Comparison of ENCODE assay signal across 19 cellular contexts in genomic region chr9:137499858-137500661, GRCh38. TPM values are rescaled to one million over a fixed set of nuclear protein-coding genes. Genes with fewer than 3 reads are reported as not detected.
DNase-seq lines count a peak whose midpoint lies in the region; ATAC-seq, FAIRE-seq and TF ChIP-seq lines count a peak whose summit lies in the region.
"Had no signal": no experiment of that assay in that cellular context is flagged by ENCODE, and none has a peak within 500 bp of the region (broad histone marks: within the 10 kb centered on the region; RNA-seq: fewer than 3 reads in every experiment).

No MANE protein-coding gene starts in this region.

- H3K9ac ChIP-seq in BLaER1 treated with 17β-estradiol and CSF1 and Interleukin-3, amounts not matched to agents 10 nM and 100 nM = no peak overlapping the region
- H3K9ac ChIP-seq in K562 (ENCODE audit: insufficient read depth in 1 of 2, low read depth in 2 of 2, low read length in 2 of 2) (peak overlapping the region in 1 of 2 experiments; percentile 36; a peak in 1 of 4 replicates), kidney (ENCODE audit: low read length in 2 of 2) (no peak overlapping the region)

- no peak for TF ChIP-seq POLR2A in K562 (conservative IDR thresholded peaks at IDR 0.05)

- peak overlapping the region in 6 of 11 experiments; percentile 9 to 38 (median 24); a peak in 5 of 22 replicates for H3K4me2 ChIP-seq in BLaER1 treated with 17β-estradiol and CSF1 and Interleukin-3, amounts not matched to agents 10 nM and 100 nM
- H3K4me2 ChIP-seq in K562 (ENCODE audit: insufficient read depth, low read length) = no peak overlapping the region

- H3K36me3 ChIP-seq in BLaER1 treated with 17β-estradiol and CSF1 and Interleukin-3, amounts not matched to agents 10 nM and 100 nM = peaks cover 0 to 6% (median 0%) of the 10 kb centered on the region in 11 experiments; a peak in 5 of 22 replicates
- H3K36me3 ChIP-seq in K562 (ENCODE audit: control insufficient read depth, insufficient read depth, low read length) (no peaks in the 10 kb centered on the region), kidney (ENCODE audit: control insufficient read depth in 1 of 2, insufficient read depth in 2 of 2, low read length in 2 of 2) (no peaks in the 10 kb centered on the region)

- H4K20me1 ChIP-seq in BLaER1 treated with 17β-estradiol and CSF1 and Interleukin-3, amounts not matched to agents 10 nM and 100 nM = 0 out of 22 replicates have a peak, but pooled peaks cover 0 to 4% (median 0%) of the 10 kb centered on the region in 11 experiments
- no peaks in the 10 kb centered on the region for H4K20me1 ChIP-seq in K562 (replicated peaks; ENCODE audit: control insufficient read depth, insufficient read depth, low read length)

- no peaks in the 10 kb centered on the region for H3K9me1 ChIP-seq in K562 (ENCODE audit: control insufficient read depth, insufficient read depth, low read length)

- H3K79me2 ChIP-seq in K562 (ENCODE audit: control insufficient read depth, insufficient read depth, low read length) = no peaks in the 10 kb centered on the region

- DNase-seq in K562 (ENCODE audit: extremely low read depth in 1 of 4, low spot score in 3 of 4) = peak in 2 of 4 experiments; percentile 48 to 52
- DNase-seq in kidney = peak; percentile 64
- DNase-seq in retina = peak; percentile 46
- DNase-seq in HuH-7 (ENCODE audit: low spot score) = no peak
- DNase-seq in cerebellar cortex (ENCODE audit: low spot score) = no peak
- DNase-seq in effector CD8-positive, alpha-beta T cell (lab: John Stamatoyannopoulos, UW) = no peak
- DNase-seq in NAMALWA (ENCODE audit: low spot score) = no peak
- DNase-seq: ACHN; CD4-positive, alpha-beta memory T cell; DMS153; DMS79 treated with DMSO at 0.1 percent for 48 hours; EL had no signal

- no peak overlapping the region for H3K4me3 ChIP-seq in BLaER1 treated with 17β-estradiol and CSF1 and Interleukin-3, amounts not matched to agents 10 nM and 100 nM
- H3K4me3 ChIP-seq in K562 = no peak overlapping the region
- no peak overlapping the region for H3K4me3 ChIP-seq in kidney (ENCODE audit: low read length in 2 of 2)

- in situ Hi-C loops in K562 (cut with MboI) = no loop called here

- H3K27ac ChIP-seq in BLaER1 treated with 17β-estradiol and CSF1 and Interleukin-3, amounts not matched to agents 10 nM and 100 nM = no peak overlapping the region
- H3K27ac ChIP-seq in K562 (ENCODE audit: extremely low read depth, low read depth, low read length) = no peak overlapping the region
- H3K27ac ChIP-seq in kidney (ENCODE audit: low read depth in 2 of 2, low read length in 2 of 2) = no peak overlapping the region
- H3K27ac ChIP-seq: C4-2B had no signal

- POLR2A ChIA-PET in K562 (lab: Yijun Ruan, JAX) = interaction anchor here (0.6 kb wide), 2 partner anchors 13 to 21 kb away, joined by 3 read pairs; no protein-coding TSS in a partner anchor

- ATAC-seq in K562 = peak; percentile 19

- intact Hi-C loops in K562 (cut with micrococcal nuclease) (no loop called here), kidney (cut with DNase I) (no loop called here)

- no peaks in the 10 kb centered on the region for H3K27me3 ChIP-seq in BLaER1 treated with 17β-estradiol and CSF1 and Interleukin-3, amounts not matched to agents 10 nM and 100 nM
- H3K27me3 ChIP-seq in K562 (ENCODE audit: control insufficient read depth in 2 of 2, insufficient read depth in 2 of 2, low read length in 2 of 2) = peaks cover 0 to 38% of the 10 kb centered on the region in 2 experiments; a peak in 2 of 5 replicates

- TF ChIP-seq RAD21 in K562 (CRISPR knock-in tag; conservative IDR thresholded peaks at IDR 0.05 in 1 of 2, IDR thresholded peaks at IDR 0.05 in 1 of 2) = no peak

- CTCF ChIA-PET in K562 (lab: Yijun Ruan, JAX; ENCODE audit: low intra/inter-chr PET ratio) = no interaction called here

- TF ChIP-seq CTCF in K562 (IDR thresholded peaks at IDR 0.05 in 2 of 3, conservative IDR thresholded peaks at IDR 0.05 in 1 of 3; ENCODE audit: insufficient read depth in 2 of 3, low read depth in 1 of 3, low read length in 3 of 3) (no peak), kidney (IDR thresholded peaks at IDR 0.05; ENCODE audit: borderline replicate concordance, extremely low read depth, insufficient read depth) (no peak)

- WGBS in K562 (ENCODE audit: insufficient coverage, low coverage, missing lambda C conversion rate) = 28% methylated on average over 32 of the region's 36 CpGs

- H2AFZ ChIP-seq in K562 (ENCODE audit: low read depth, low read length) = no peak overlapping the region

- BruUV-seq in K562 (replicated peaks; lab: Mats Ljungman, UMichigan) = no TSS peak

- TF ChIP-seq EP300 in K562 (IDR thresholded peaks at IDR 0.05; ENCODE audit: low read length) = no peak

- peaks cover 0 to 21% (median 7%) of the 10 kb centered on the region in 10 experiments; a peak in 13 of 20 replicates for H3K4me1 ChIP-seq in BLaER1 treated with 17β-estradiol and CSF1 and Interleukin-3, amounts not matched to agents 10 nM and 100 nM
- H3K4me1 ChIP-seq in K562 (replicated peaks in 1 of 2; ENCODE audit: control insufficient read depth in 2 of 2, insufficient read depth in 2 of 2, low read length in 2 of 2) (peaks cover 0 to 51% of the 10 kb centered on the region in 2 experiments; a peak in 2 of 5 replicates), kidney (ENCODE audit: control insufficient read depth in 1 of 2, insufficient read depth in 1 of 2, low read depth in 1 of 2, low read length in 2 of 2) (no peaks in the 10 kb centered on the region)

- FAIRE-seq in K562 (lab: Jason Lieb, UNC) = no peak
- no peak for FAIRE-seq in kidney (lab: Jason Lieb, UNC)
- FAIRE-seq: D721Med, G401.6, GM12891, H54 had no signal

- peaks cover 0 to 22% (median 0%) of the 10 kb centered on the region in 11 experiments; a peak in 6 of 22 replicates for H3K9me3 ChIP-seq in BLaER1 treated with 17β-estradiol and CSF1 and Interleukin-3, amounts not matched to agents 10 nM and 100 nM (replicated peaks in 1 of 11)
- H3K9me3 ChIP-seq in K562 (replicated peaks; ENCODE audit: control insufficient read depth, insufficient read depth, low read depth, low read length) = no peaks in the 10 kb centered on the region
- H3K9me3 ChIP-seq in kidney (ENCODE audit: control insufficient read depth in 1 of 2, low read length in 2 of 2) = no peaks in the 10 kb centered on the region

RNA-seq across cellular contexts. Expression of gene NSMF, which starts 40.9 kb away (rescaled TPM):
- total RNA-seq in K562 (2011; cell fraction: chromatin; rRNA removed; ENCODE audit: low replicate concordance) = 47.6 and 128 TPM in 2 replicates
- total RNA-seq in K562 (2011; cell fraction: nucleolus; rRNA removed) = 87.2 and 93.1 TPM in 2 replicates
- total RNA-seq in K562 (2011; cell fraction: nucleoplasm; rRNA removed) = 47.3 and 58.7 TPM in 2 replicates
- total RNA-seq in K562 (2014; rRNA removed) (49.2 and 60.0 TPM in 2 replicates), K562 (2014; rRNA removed; fragmentation: Illumina TruSeq; extraction: Trizol) (24.4 and 29.3 TPM in 2 replicates), K562 (2015; rRNA removed; fragmentation: Illumina TruSeq; extraction: Trizol) (28.2 and 29.1 TPM in 2 replicates), K562 (2021) (72.0 and 74.5 TPM in 2 replicates), kidney (49.5 TPM)
- polyA plus RNA-seq in K562 (2011; rRNA removed) (44.9 and 71.8 TPM in 2 replicates), K562 (2014; fragmentation: Illumina TruSeq; extraction: Trizol) (26.4 and 44.1 TPM in 2 replicates), K562 (2014; fragmentation: Nextera tagmentation; extraction: Ambion mirVana) (under 1 TPM; 0.20 to 0.42 TPM), K562 (2014; rRNA removed) (76.3 and 82.7 TPM in 2 replicates), kidney (ENCODE audit: insufficient read depth, low read depth, low replicate concordance) (32.7 TPM)
- polyA plus RNA-seq in K562 (2011; cell fraction: cytosol; rRNA removed) = 59.2 and 114 TPM in 2 replicates
- polyA plus RNA-seq in K562 (2011; cell fraction: nucleus; rRNA removed) = 244 and 400 TPM in 2 replicates
- polyA plus RNA-seq in K562 (2012) = 38.5 and 48.2 TPM in 2 replicates
- 25.2 and 31.9 TPM in 2 replicates for polyA minus RNA-seq in K562 (2011; rRNA and poly(A)+ RNA removed)
- 37.7 and 44.3 TPM in 2 replicates for polyA minus RNA-seq in K562 (2011; cell fraction: cytosol; rRNA and poly(A)+ RNA removed)
- polyA minus RNA-seq in K562 (2011; cell fraction: nucleus; rRNA and poly(A)+ RNA removed) = 47.9 and 59.5 TPM in 2 replicates

RNA-seq across cellular contexts. Expression of gene PNPLA7, which starts 50.1 kb away (rescaled TPM):
- total RNA-seq in K562 (2011; cell fraction: chromatin; rRNA removed; ENCODE audit: low replicate concordance) = 2.8 and 5.5 TPM in 2 replicates
- total RNA-seq in K562 (2011; cell fraction: nucleolus; rRNA removed) = 2.0 and 3.0 TPM in 2 replicates
- 2.3 and 3.4 TPM in 2 replicates for total RNA-seq in K562 (2011; cell fraction: nucleoplasm; rRNA removed)
- total RNA-seq in K562 (2014; rRNA removed) = 0.14 and 0.45 TPM in 2 replicates
- total RNA-seq in K562 (2014; rRNA removed; fragmentation: Illumina TruSeq; extraction: Trizol) = 0.04 TPM in 1 of 2 replicates, not detected in the other
- total RNA-seq in K562 (2015; rRNA removed; fragmentation: Illumina TruSeq; extraction: Trizol) = 0.19 and 0.22 TPM in 2 replicates
- total RNA-seq in K562 (2021) = 0.58 and 0.75 TPM in 2 replicates
- polyA plus RNA-seq in K562 (2011; rRNA removed) = 0.17 and 0.66 TPM in 2 replicates
- 0.16 and 0.19 TPM in 2 replicates for polyA plus RNA-seq in K562 (2011; cell fraction: cytosol; rRNA removed)
- polyA plus RNA-seq in K562 (2011; cell fraction: nucleus; rRNA removed) = 4.1 and 5.1 TPM in 2 replicates
- 0.95 and 2.4 TPM in 2 replicates for polyA plus RNA-seq in K562 (2012)
- polyA plus RNA-seq in K562 (2014; fragmentation: Illumina TruSeq; extraction: Trizol) = 0.31 and 0.44 TPM in 2 replicates
- under 1 TPM in 1 of 2 experiments, not detected in 1; 0.01 TPM for polyA plus RNA-seq in K562 (2014; fragmentation: Nextera tagmentation; extraction: Ambion mirVana)
- 0.78 and 0.85 TPM in 2 replicates for polyA plus RNA-seq in K562 (2014; rRNA removed)
- polyA minus RNA-seq in K562 (2011; rRNA and poly(A)+ RNA removed) = 0.07 and 0.12 TPM in 2 replicates
- polyA minus RNA-seq in K562 (2011; cell fraction: cytosol; rRNA and poly(A)+ RNA removed) = 0.19 and 0.46 TPM in 2 replicates
- 0.54 and 1.00 TPM in 2 replicates for polyA minus RNA-seq in K562 (2011; cell fraction: nucleus; rRNA and poly(A)+ RNA removed)
- total RNA-seq in kidney = 9.6 TPM
- polyA plus RNA-seq in kidney (ENCODE audit: insufficient read depth, low read depth, low replicate concordance) = 2.1 TPM

RNA-seq across cellular contexts. Expression of gene MRPL41, which starts 51.6 kb away (rescaled TPM):
- total RNA-seq in K562 (2011; cell fraction: chromatin; rRNA removed; ENCODE audit: low replicate concordance) = 2.1 and 9.1 TPM in 2 replicates
- total RNA-seq in K562 (2011; cell fraction: nucleolus; rRNA removed) = 19.8 and 28.3 TPM in 2 replicates
- 9.6 and 10.5 TPM in 2 replicates for total RNA-seq in K562 (2011; cell fraction: nucleoplasm; rRNA removed)
- total RNA-seq in K562 (2014; rRNA removed) (239 and 259 TPM in 2 replicates), K562 (2014; rRNA removed; fragmentation: Illumina TruSeq; extraction: Trizol) (9.2 and 11.6 TPM in 2 replicates), K562 (2015; rRNA removed; fragmentation: Illumina TruSeq; extraction: Trizol) (54.9 and 58.3 TPM in 2 replicates), K562 (2021) (146 and 158 TPM in 2 replicates), kidney (47.3 TPM)
- polyA plus RNA-seq in K562 (2011; rRNA removed) (21.6 and 23.7 TPM in 2 replicates), K562 (2014; fragmentation: Illumina TruSeq; extraction: Trizol) (10.4 and 32.9 TPM in 2 replicates), K562 (2014; fragmentation: Nextera tagmentation; extraction: Ambion mirVana) (1 to 10 TPM; 2.6 to 4.1 TPM), K562 (2014; rRNA removed) (184 and 216 TPM in 2 replicates), kidney (ENCODE audit: insufficient read depth, low read depth, low replicate concordance) (150 TPM)
- polyA plus RNA-seq in K562 (2011; cell fraction: cytosol; rRNA removed) = 35.6 and 169 TPM in 2 replicates
- polyA plus RNA-seq in K562 (2011; cell fraction: nucleus; rRNA removed) = 18.9 and 28.4 TPM in 2 replicates
- 75.7 and 99.4 TPM in 2 replicates for polyA plus RNA-seq in K562 (2012)
- 1.7 and 3.9 TPM in 2 replicates for polyA minus RNA-seq in K562 (2011; rRNA and poly(A)+ RNA removed)
- polyA minus RNA-seq in K562 (2011; cell fraction: cytosol; rRNA and poly(A)+ RNA removed) = 21.6 and 22.5 TPM in 2 replicates
- 4.7 and 8.7 TPM in 2 replicates for polyA minus RNA-seq in K562 (2011; cell fraction: nucleus; rRNA and poly(A)+ RNA removed)

RNA-seq across cellular contexts. Expression of gene ENTPD8, which starts 58.9 kb away (rescaled TPM):
- 0.23 and 0.67 TPM in 2 replicates for total RNA-seq in K562 (2011; cell fraction: chromatin; rRNA removed; ENCODE audit: low replicate concordance)
- total RNA-seq in K562 (2011; cell fraction: nucleolus; rRNA removed) = 0.50 and 0.53 TPM in 2 replicates
- total RNA-seq in K562 (2011; cell fraction: nucleoplasm; rRNA removed) = 0.22 TPM in 1 of 2 replicates, not detected in the other
- total RNA-seq in K562 (2014; rRNA removed) (0.16 and 0.27 TPM in 2 replicates), K562 (2014; rRNA removed; fragmentation: Illumina TruSeq; extraction: Trizol) (not detected in 2 replicates), K562 (2015; rRNA removed; fragmentation: Illumina TruSeq; extraction: Trizol) (0.08 TPM in 1 of 2 replicates, not detected in the other), K562 (2021) (0.13 and 0.18 TPM in 2 replicates), kidney (5.2 TPM)
- polyA plus RNA-seq in K562 (2011; rRNA removed) (0.06 and 0.11 TPM in 2 replicates), K562 (2014; fragmentation: Illumina TruSeq; extraction: Trizol) (0.07 TPM in 1 of 2 replicates, not detected in the other), K562 (2014; fragmentation: Nextera tagmentation; extraction: Ambion mirVana) (not detected), K562 (2014; rRNA removed) (0.20 TPM in 1 of 2 replicates, not detected in the other), kidney (ENCODE audit: insufficient read depth, low read depth, low replicate concordance) (5.0 TPM)
- 0.04 and 0.27 TPM in 2 replicates for polyA plus RNA-seq in K562 (2011; cell fraction: cytosol; rRNA removed)
- polyA plus RNA-seq in K562 (2011; cell fraction: nucleus; rRNA removed) = 0.63 and 1.0 TPM in 2 replicates
- polyA plus RNA-seq in K562 (2012) = 0.12 and 0.16 TPM in 2 replicates
- polyA minus RNA-seq in K562 (2011; rRNA and poly(A)+ RNA removed) = not detected in 2 replicates
- not detected in 2 replicates for polyA minus RNA-seq in K562 (2011; cell fraction: cytosol; rRNA and poly(A)+ RNA removed)
- 0.13 and 0.22 TPM in 2 replicates for polyA minus RNA-seq in K562 (2011; cell fraction: nucleus; rRNA and poly(A)+ RNA removed)
- total RNA-seq: CD4-positive, alpha-beta memory T cell; HT1080 had no signal
- polyA plus RNA-seq: CD4-positive, alpha-beta memory T cell had no signal

Comparison
In these comparisons a context has a peak if more than half of its experiments do, and no peak if none do; other contexts are left out.
1. DNase-seq: peak in kidney (single experiment) and retina (single experiment); none in HuH-7 (single experiment), cerebellar cortex (single experiment), effector CD8-positive, alpha-beta T cell (single experiment) and NAMALWA (single experiment).